Comparison of ENCODE assay signal across 8 cellular contexts in the genomic region with DNA sequence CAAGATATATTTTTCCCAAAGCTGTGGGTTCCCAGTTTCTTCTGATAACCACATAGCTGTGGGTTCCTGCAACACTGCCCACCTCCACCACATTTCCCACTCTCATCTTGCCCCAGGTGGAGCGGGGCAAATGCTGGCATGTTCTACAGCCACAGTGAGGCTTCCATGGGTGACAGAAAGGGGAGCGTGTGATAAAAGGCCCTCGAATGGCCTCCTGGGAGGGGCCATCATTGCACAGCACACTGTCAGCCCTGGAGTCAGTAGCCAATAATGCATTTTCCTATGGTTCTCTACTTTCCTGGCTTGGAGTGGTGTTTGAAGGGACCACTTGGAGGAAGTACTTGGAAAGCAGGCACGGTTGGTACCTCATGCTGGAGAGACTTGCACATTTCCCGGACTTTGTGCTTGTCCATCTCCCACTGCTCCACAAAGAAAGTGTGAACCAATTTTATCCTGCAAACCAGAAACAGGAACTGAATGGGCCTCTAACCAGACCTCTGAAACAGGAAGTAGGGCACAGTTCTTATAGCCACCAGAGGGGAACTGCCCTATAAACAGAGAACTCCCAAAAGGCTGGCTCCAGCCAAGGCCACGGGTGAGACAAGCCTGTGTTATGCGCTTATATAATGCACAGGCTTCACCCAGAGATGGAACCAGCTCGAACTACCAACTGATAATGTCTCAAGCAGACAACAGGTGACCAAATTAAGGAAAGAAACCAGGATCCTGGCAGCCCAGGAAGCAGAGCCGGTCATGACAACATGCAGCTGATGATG. TPM values are rescaled to one million over a fixed set of nuclear protein-coding genes. Genes with fewer than 3 reads are reported as not detected.
DNase-seq lines count a peak whose midpoint lies in the region; ATAC-seq and TF ChIP-seq lines count a peak whose summit lies in the region.

No MANE protein-coding gene starts in this region.

- H3K9me2 ChIP-seq in Karpas-422 (replicated peaks; ENCODE audit: insufficient read depth, low read length), result no peaks in the 10 kb centered on the region

- peak overlapping the region; percentile 60 for H3K4me3 ChIP-seq in Karpas-422 (ENCODE audit: low read length)

- H2AFZ ChIP-seq in Karpas-422 (ENCODE audit: low read length), result peak overlapping the region; percentile 94

- peak overlapping the region; percentile 87 for H3K4me2 ChIP-seq in Karpas-422 (ENCODE audit: low read depth, low read length, poor library complexity, severe bottlenecking)

- no peaks in the 10 kb centered on the region for H3K27me3 ChIP-seq in Karpas-422 (ENCODE audit: low read length)

- H3K27ac ChIP-seq in Karpas-422 (ENCODE audit: low read length) (0 out of 2 replicates have a peak overlapping the region, but pooled peaks have one; percentile 18), cingulate gyrus (ENCODE audit: low read depth, low read length) (peak overlapping the region; percentile 10)

- peaks cover 58% of the 10 kb centered on the region for H3K4me1 Mint-ChIP-seq in stimulated activated naive CD8-positive, alpha-beta T cell treated with anti-CD3 and anti-CD28 coated beads, Interleukin-15, amount 100 ng/mL, for 72 hours

- H3K79me2 ChIP-seq in Karpas-422 (ENCODE audit: low read length), result no peaks in the 10 kb centered on the region

- no peaks in the 10 kb centered on the region for H3K27me3 Mint-ChIP-seq in stimulated activated naive CD8-positive, alpha-beta T cell treated with anti-CD3 and anti-CD28 coated beads, Interleukin-15, amount 100 ng/mL, for 72 hours

- no peaks in the 10 kb centered on the region for H4K20me1 ChIP-seq in Karpas-422 (ENCODE audit: insufficient read depth, low read depth, low read length)

- H3K27ac Mint-ChIP-seq in stimulated activated naive CD8-positive, alpha-beta T cell treated with anti-CD3 and anti-CD28 coated beads, Interleukin-15, amount 100 ng/mL, for 72 hours, result peak overlapping the region; percentile 89

- TF ChIP-seq CTCF in GM12873 (IDR thresholded peaks at IDR 0.05; ENCODE audit: insufficient read depth, low read depth, low read length, missing control alignments), result peak; percentile 50

- peak overlapping the region; percentile 56 for H3K9ac ChIP-seq in Karpas-422 (ENCODE audit: low read length)

- H3K4me1 ChIP-seq in Karpas-422 (ENCODE audit: low read length), result peaks cover 29% of the 10 kb centered on the region

- no peaks in the 10 kb centered on the region for H3K36me3 ChIP-seq in Karpas-422 (ENCODE audit: insufficient read depth, low read length)

- H3K9me3 Mint-ChIP-seq in stimulated activated naive CD8-positive, alpha-beta T cell treated with anti-CD3 and anti-CD28 coated beads, Interleukin-15, amount 100 ng/mL, for 72 hours, result no peaks in the 10 kb centered on the region

- peak overlapping the region; percentile 59 to 72 for H3K4me3 Mint-ChIP-seq in stimulated activated naive CD8-positive, alpha-beta T cell treated with anti-CD3 and anti-CD28 coated beads, Interleukin-15, amount 100 ng/mL, for 72 hours

- H3K9me3 ChIP-seq in Karpas-422 (ENCODE audit: low read length), result no peaks in the 10 kb centered on the region

- ATAC-seq in GM21529 (IDR thresholded peaks at IDR 0.05; ENCODE audit: unreplicated experiment), result peak; percentile 71
- ATAC-seq in stimulated activated naive CD8-positive, alpha-beta T cell treated with anti-CD3 and anti-CD28 coated beads, Interleukin-15, amount 100 ng/mL, for 72 hours, result peak; percentile 61

- DNase-seq in Karpas-422 (peak; percentile 93), NCI-H1105 (lab: John Stamatoyannopoulos, UW) (no peak), NCI-H1417 (lab: John Stamatoyannopoulos, UW) (no peak)
- DNase-seq in stimulated activated naive CD8-positive, alpha-beta T cell treated with anti-CD3 and anti-CD28 coated beads, Interleukin-15, amount 100 ng/mL, for 72 hours, result no peak
- DNase-seq in activated CD4-positive, alpha-beta T cell treated with anti-CD3 and anti-CD28 coated beads for 1 hour, result no peak

RNA-seq across cellular contexts. Expression of gene MAP3K5, which starts 8.6 kb away (rescaled TPM):
- total RNA-seq in Karpas-422 (2014; rRNA removed; shearing (Covaris generic); ENCODE audit: low replicate concordance), result 1.0 and 1.1 TPM in 2 replicates

RNA-seq across cellular contexts. Expression of gene PEX7, which starts 38.7 kb away (rescaled TPM):
- 13.6 and 18.0 TPM in 2 replicates for total RNA-seq in Karpas-422 (2014; rRNA removed; shearing (Covaris generic); ENCODE audit: low replicate concordance)
